8 cellular contexts compared by ENCODE assay signal in the genomic region with DNA sequence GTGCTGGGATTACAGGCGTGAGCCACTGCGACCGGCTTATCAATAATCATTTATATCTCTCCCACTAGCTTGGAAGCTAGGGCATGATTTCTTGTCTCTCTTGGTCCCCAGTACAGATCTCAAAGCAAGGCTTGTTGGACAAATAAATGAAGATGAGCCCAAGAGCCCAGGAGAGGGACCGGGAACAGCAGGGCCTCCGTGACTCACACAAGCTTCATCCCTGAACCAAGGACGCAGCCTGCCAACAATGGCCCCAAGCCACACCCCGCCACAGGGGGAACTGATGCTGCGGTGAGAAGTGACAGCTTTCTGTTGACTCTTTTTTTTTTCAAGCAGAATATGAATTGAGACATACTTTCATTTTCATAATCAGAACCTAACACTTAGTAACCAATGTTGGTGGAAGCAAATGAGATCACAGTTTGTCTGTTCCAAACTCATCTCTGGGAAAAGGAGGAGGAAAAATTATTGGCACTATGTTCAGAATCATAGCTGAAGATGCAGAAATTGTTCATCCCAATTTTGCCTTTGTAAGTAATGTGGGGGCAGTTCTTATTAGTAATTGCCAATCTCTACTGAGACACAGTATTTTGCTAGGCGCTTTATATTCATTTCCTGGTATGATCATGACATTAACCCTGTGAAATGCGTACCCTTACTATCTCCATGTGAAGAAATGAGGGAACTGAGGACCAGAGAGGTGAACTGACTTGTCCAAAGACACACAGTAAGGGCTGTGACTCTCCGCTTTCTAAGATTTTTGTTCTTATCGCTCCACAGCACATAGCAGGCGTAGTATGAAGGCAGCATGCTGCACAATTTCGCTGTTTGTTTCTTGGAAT. TPM values are rescaled to one million over a fixed set of nuclear protein-coding genes. Genes with fewer than 3 reads are reported as not detected.
DNase-seq lines count a peak whose midpoint lies in the region; ATAC-seq, FAIRE-seq and TF ChIP-seq lines count a peak whose summit lies in the region.

No MANE protein-coding gene starts in this region.

- TF ChIP-seq CTCF in OCI-LY1 (IDR thresholded peaks at IDR 0.05; ENCODE audit: low read length) (no peak), fibroblast of lung (conservative IDR thresholded peaks at IDR 0.05 in 1 of 2, IDR thresholded peaks at IDR 0.05 in 1 of 2; ENCODE audit: low read depth in 1 of 2, low read length in 2 of 2) (no peak), psoas muscle (IDR thresholded peaks at IDR 0.05) (no peak)

- H3K27ac ChIP-seq in OCI-LY1 (ENCODE audit: low read depth, low read length, poor library complexity, severe bottlenecking) (no peak overlapping the region), fibroblast of lung (ENCODE audit: insufficient read depth, low read length) (peak overlapping the region; percentile 80), psoas muscle (peak overlapping the region; percentile 79)

- peaks cover 15% of the 10 kb centered on the region for H3K4me1 ChIP-seq in OCI-LY1 (ENCODE audit: insufficient read depth, low read length, severe bottlenecking)
- peaks cover 33% of the 10 kb centered on the region for H3K4me1 ChIP-seq in fibroblast of lung (ENCODE audit: control insufficient read depth, extremely low read depth, insufficient read depth, low read length)
- H3K4me1 ChIP-seq in psoas muscle = peaks cover 41% of the 10 kb centered on the region

- H3K27me3 ChIP-seq in OCI-LY1 (ENCODE audit: insufficient read depth, low read length) (no peaks in the 10 kb centered on the region; the same call in 1 of the 2 replicates), fibroblast of lung (ENCODE audit: control insufficient read depth, insufficient read depth, low read length) (no peaks in the 10 kb centered on the region), psoas muscle (ENCODE audit: insufficient read depth in 3 of 3, low read length in 2 of 3) (no peaks in the 10 kb centered on the region)

- H3K9me3 ChIP-seq in OCI-LY1 (ENCODE audit: low read length) (no peaks in the 10 kb centered on the region), fibroblast of lung (ENCODE audit: control insufficient read depth, insufficient read depth, low read depth, low read length) (no peaks in the 10 kb centered on the region), psoas muscle (no peaks in the 10 kb centered on the region)

- peak overlapping the region; percentile 88 for H3K27ac Mint-ChIP-seq in activated T-cell treated with anti-CD3 and anti-CD28 coated beads, Interleukin-2, amount 50 U/mL, for 24 hours

- intact Hi-C loops in psoas muscle (cut with DNase I) = no loop called here

- no peak overlapping the region for H3K9ac ChIP-seq in OCI-LY1 (ENCODE audit: low read length)
- H3K9ac ChIP-seq in fibroblast of lung (ENCODE audit: insufficient read depth, low read length) = peak overlapping the region; percentile 54

- H3F3A ChIP-seq in OCI-LY1 (ENCODE audit: insufficient read depth, low read length) = no peaks in the 10 kb centered on the region

- no peaks in the 10 kb centered on the region for H3K79me2 ChIP-seq in OCI-LY1 (ENCODE audit: insufficient read depth, low read length)
- H3K79me2 ChIP-seq in fibroblast of lung (ENCODE audit: control insufficient read depth, insufficient read depth, low read length) = no peaks in the 10 kb centered on the region

- H3K9me3 Mint-ChIP-seq in activated T-cell treated with anti-CD3 and anti-CD28 coated beads, Interleukin-2, amount 50 U/mL, for 24 hours = no peaks in the 10 kb centered on the region

- H3K27me3 Mint-ChIP-seq in activated T-cell treated with anti-CD3 and anti-CD28 coated beads, Interleukin-2, amount 50 U/mL, for 24 hours = no peaks in the 10 kb centered on the region

- H3K4me2 ChIP-seq in OCI-LY1 (ENCODE audit: low read length) (peak overlapping the region; percentile 45), fibroblast of lung (ENCODE audit: extremely low read depth, insufficient read depth, low read length) (peak overlapping the region; percentile 69)

- peak overlapping the region; percentile 58 for H3K4me3 Mint-ChIP-seq in activated T-cell treated with anti-CD3 and anti-CD28 coated beads, Interleukin-2, amount 50 U/mL, for 24 hours

- H3K9me2 ChIP-seq in OCI-LY1 (ENCODE audit: low read depth, low read length) = no peaks in the 10 kb centered on the region

- DNase-seq in NCI-H2171 treated with DMSO at 0.1 percent for 48 hours (lab: John Stamatoyannopoulos, UW) = peak; percentile 19
- DNase-seq in NCI-H2171 (lab: John Stamatoyannopoulos, UW) = no peak
- peak; percentile 85 for DNase-seq in activated T-cell treated with anti-CD3 and anti-CD28 coated beads, Interleukin-2, amount 50 U/mL, for 24 hours
- DNase-seq in fibroblast of lung (ENCODE audit: low read depth in 2 of 2) = peak; percentile 83 to 90
- DNase-seq in psoas muscle = peak; percentile 94 to 96
- peak; percentile 86 for DNase-seq in urothelium cell line (ENCODE audit: low spot score)

- ATAC-seq in HG02973 (IDR thresholded peaks at IDR 0.05; ENCODE audit: unreplicated experiment) (peak; percentile 86), psoas muscle (peak; percentile 68 to 74 (median 71))

- no peaks in the 10 kb centered on the region; the same call in 1 of the 2 replicates for H3K36me3 ChIP-seq in OCI-LY1 (ENCODE audit: insufficient read depth, low read length)
- no peaks in the 10 kb centered on the region for H3K36me3 ChIP-seq in fibroblast of lung (ENCODE audit: control insufficient read depth, insufficient read depth, low read length)
- no peaks in the 10 kb centered on the region for H3K36me3 ChIP-seq in psoas muscle (ENCODE audit: insufficient read depth in 1 of 2, low read depth in 1 of 2)

- FAIRE-seq in urothelium cell line (lab: Jason Lieb, UNC) = no peak

- WGBS in psoas muscle, 3 donors = 66 to 71% (median 68%) methylated on average over 14 of the region's 14 CpGs

- H4K20me1 ChIP-seq in OCI-LY1 (ENCODE audit: insufficient read depth, low read length) = no peaks in the 10 kb centered on the region
- H4K20me1 ChIP-seq in fibroblast of lung (ENCODE audit: control insufficient read depth, extremely low read depth, insufficient read depth, low read length) = no peaks in the 10 kb centered on the region

- H3K36me3 Mint-ChIP-seq in activated T-cell treated with anti-CD3 and anti-CD28 coated beads, Interleukin-2, amount 50 U/mL, for 24 hours (ENCODE audit: low read depth) = no peaks in the 10 kb centered on the region

- no peak overlapping the region for H2AFZ ChIP-seq in OCI-LY1 (ENCODE audit: low read length)
- no peak overlapping the region for H2AFZ ChIP-seq in fibroblast of lung (ENCODE audit: low read length)

- H3K4me1 Mint-ChIP-seq in activated T-cell treated with anti-CD3 and anti-CD28 coated beads, Interleukin-2, amount 50 U/mL, for 24 hours (ENCODE audit: low read depth) = peaks cover 63% of the 10 kb centered on the region

- no peak overlapping the region for H3K4me3 ChIP-seq in OCI-LY1 (ENCODE audit: low read depth, low read length, poor library complexity, severe bottlenecking)
- H3K4me3 ChIP-seq in fibroblast of lung (replicated peaks in 1 of 4; ENCODE audit: control extremely low read depth in 1 of 4, insufficient read depth in 1 of 4, low read depth in 3 of 4, low read length in 4 of 4) = peak overlapping the region in 1 of 4 experiments; percentile 44
- no peak overlapping the region for H3K4me3 ChIP-seq in psoas muscle

RNA-seq across cellular contexts. Expression of gene DUSP1, which starts 6.6 kb away (rescaled TPM):
- 56.5 and 148 TPM in 2 replicates for total RNA-seq in fibroblast of lung
- polyA plus RNA-seq in fibroblast of lung = 121 and 291 TPM in 2 replicates
- 89.4 and 192 TPM in 2 replicates for polyA plus RNA-seq in fibroblast of lung (2012)
- 200 and 307 TPM in 2 replicates for polyA minus RNA-seq in fibroblast of lung (ENCODE audit: low replicate concordance)
- total RNA-seq in psoas muscle = 100 to 1,000 TPM in 3 of 4 donors, 10 to 100 TPM in 1; 89.0 to 287 (median 164) TPM
- 100 to 1,000 TPM in 2 of 3 donors, 10 to 100 TPM in 1; 81.8 to 258 (median 141) TPM for polyA plus RNA-seq in psoas muscle

RNA-seq across cellular contexts. Expression of gene ERGIC1, which starts 56.4 kb away (rescaled TPM):
- total RNA-seq in fibroblast of lung (70.9 and 113 TPM in 2 replicates), psoas muscle (10 to 100 TPM; 49.9 to 86.5 (median 53.7) TPM)
- polyA plus RNA-seq in fibroblast of lung (168 and 171 TPM in 2 replicates), psoas muscle (100 to 1,000 TPM in 1 of 3 donors, 10 to 100 TPM in 2; 50.5 to 116 (median 60.1) TPM)
- 173 and 195 TPM in 2 replicates for polyA plus RNA-seq in fibroblast of lung (2012)
- polyA minus RNA-seq in fibroblast of lung (ENCODE audit: low replicate concordance) = 269 and 362 TPM in 2 replicates
